10 cellular contexts compared by ENCODE assay signal in genomic region chr12:108307006-108307405, GRCh38. TPM values are rescaled to one million over a fixed set of nuclear protein-coding genes. Genes with fewer than 3 reads are reported as not detected.
A peak's percentile ranks its signal among the peaks of the same experiment; 100 is the strongest.
DNase-seq lines count a peak whose midpoint lies in the region.
"Had no signal": no experiment of that assay in that cellular context is flagged by ENCODE, and none has a peak within 500 bp of the region (broad histone marks: within the 10 kb centered on the region; RNA-seq: fewer than 3 reads in every experiment).

No MANE protein-coding gene starts in this region.

- H3K4me3 ChIP-seq in ACC112 (ENCODE audit: low read depth, low read length): no peak overlapping the region
- no peak overlapping the region for H3K4me3 ChIP-seq in mesenchymal stem cell (ENCODE audit: insufficient read depth in 1 of 2, low read depth in 1 of 2, low read length in 2 of 2)

- H3K4me2 ChIP-seq in mesenchymal stem cell (ENCODE audit: low read length, poor library complexity, severe bottlenecking): no peak overlapping the region

- no peak overlapping the region for H4K8ac ChIP-seq in mesenchymal stem cell (ENCODE audit: low read length)

- no peak overlapping the region for H3K18ac ChIP-seq in mesenchymal stem cell (ENCODE audit: low read depth in 1 of 2, low read length in 2 of 2)

- H3K36me3 ChIP-seq in ACC112 (ENCODE audit: insufficient read depth, low read length) (no peaks in the 10 kb centered on the region), mesenchymal stem cell (ENCODE audit: control insufficient read depth in 1 of 2, insufficient read depth in 2 of 2, low read depth in 1 of 2, low read length in 2 of 2) (no peaks in the 10 kb centered on the region)

- no peak overlapping the region for H2BK12ac ChIP-seq in mesenchymal stem cell (ENCODE audit: low read length in 2 of 2)

- no peaks in the 10 kb centered on the region for H3K79me1 ChIP-seq in mesenchymal stem cell (replicated peaks; ENCODE audit: low read length, poor library complexity, severe bottlenecking)

- H3K27me3 ChIP-seq in ACC112 (ENCODE audit: insufficient read depth, low read length) (no peaks in the 10 kb centered on the region), mesenchymal stem cell (ENCODE audit: control insufficient read depth in 1 of 2, insufficient read depth in 1 of 2, low read length in 2 of 2) (peaks cover 0 to 69% of the 10 kb centered on the region in 2 experiments)

- no peak overlapping the region for H4K91ac ChIP-seq in mesenchymal stem cell (ENCODE audit: low read length)

- no peaks in the 10 kb centered on the region for H3K79me2 ChIP-seq in ACC112 (ENCODE audit: control insufficient read depth, insufficient read depth, low read length, unreplicated experiment)

- H2AK5ac ChIP-seq in mesenchymal stem cell (ENCODE audit: low read length, severe bottlenecking): no peak overlapping the region

- H2AFZ ChIP-seq in ACC112 (ENCODE audit: low read length, unreplicated experiment) (no peak overlapping the region), mesenchymal stem cell (ENCODE audit: low read depth, low read length) (no peak overlapping the region)

- H3K4me1 ChIP-seq in ACC112 (ENCODE audit: control insufficient read depth, insufficient read depth, low read length, unreplicated experiment) (peaks cover 67% of the 10 kb centered on the region), mesenchymal stem cell (ENCODE audit: control insufficient read depth, insufficient read depth, low read depth, low read length) (peaks cover 52% of the 10 kb centered on the region)

- no peak overlapping the region for H3K9ac ChIP-seq in mesenchymal stem cell (ENCODE audit: low read length)

- no peak overlapping the region for H2BK15ac ChIP-seq in mesenchymal stem cell (ENCODE audit: low read depth, poor library complexity, severe bottlenecking)

- no peak overlapping the region for H2BK120ac ChIP-seq in mesenchymal stem cell (ENCODE audit: low read depth, low read length)

- WGBS in mesenchymal stem cell: 88% methylated on average over 2 of the region's 7 CpGs

- no peak overlapping the region for H3K14ac ChIP-seq in mesenchymal stem cell (ENCODE audit: low read length in 2 of 2)

- H3K23ac ChIP-seq in mesenchymal stem cell (ENCODE audit: low read length in 2 of 2): no peak overlapping the region

- H3K27ac ChIP-seq in ACC112 (ENCODE audit: low read depth, low read length): peak overlapping the region; percentile 94
- H3K27ac ChIP-seq in mesenchymal stem cell (ENCODE audit: low read length, poor library complexity, severe bottlenecking): peak overlapping the region; percentile 11

- H3K4ac ChIP-seq in mesenchymal stem cell (ENCODE audit: low read depth in 1 of 2, low read length in 2 of 2): no peak overlapping the region

- DNase-seq in H4 (ENCODE audit: low spot score): peak; percentile 99
- DNase-seq in astrocyte of the hippocampus (ENCODE audit: low read depth, low spot score): peak; percentile 3
- peak; percentile 41 for DNase-seq in mesenchymal stem cell
- DNase-seq in GM19240 (ENCODE audit: insufficient read length, low spot score): no peak
- DNase-seq in putamen (ENCODE audit: low spot score): no peak
- DNase-seq in mesenteric fat pad (ENCODE audit: low spot score): no peak
- no peak for DNase-seq in OCI-M2 (lab: John Stamatoyannopoulos, UW; ENCODE audit: unreplicated experiment)
- DNase-seq: stimulated activated CD4-positive, alpha-beta T cell treated with anti-CD3 and anti-CD28 coated beads, Interleukin-15, amount 100 ng/mL, for 24 hours had no signal

- no peaks in the 10 kb centered on the region for H3K9me3 ChIP-seq in mesenchymal stem cell (ENCODE audit: control insufficient read depth, low read length)

- no peak overlapping the region for H2BK5ac ChIP-seq in mesenchymal stem cell (ENCODE audit: low read depth, low read length, poor library complexity, severe bottlenecking)

RNA-seq across cellular contexts. Expression of gene CMKLR1, which starts 32.1 kb away (rescaled TPM):
- 1.5 and 1.6 TPM in 2 replicates for total RNA-seq in H4 (2014; rRNA removed; shearing (Covaris generic))
- 0.30 TPM for polyA plus RNA-seq in mesenchymal stem cell (2013, experiment 1 of 2)
- polyA plus RNA-seq in mesenchymal stem cell (2013, experiment 2 of 2): 0.37 TPM
- total RNA-seq in mesenteric fat pad: 26.0 TPM
- polyA plus RNA-seq: mammary epithelial cell had no signal

Comparison
In these comparisons a context has a peak if more than half of its experiments do, and no peak if none do; other contexts are left out.
1. DNase-seq: peak in H4 (single experiment), astrocyte of the hippocampus (single experiment) and mesenchymal stem cell (single experiment); none in GM19240 (single experiment), putamen (single experiment), mesenteric fat pad (single experiment) and OCI-M2 (single experiment).
2. RNA of gene CMKLR1, which starts 32.1 kb away (total RNA-seq): 26.0 TPM in mesenteric fat pad (single experiment); 1.5 to 1.6 TPM in H4; every median in the first group is over 10 times any median in the second.